In the genomic region with DNA sequence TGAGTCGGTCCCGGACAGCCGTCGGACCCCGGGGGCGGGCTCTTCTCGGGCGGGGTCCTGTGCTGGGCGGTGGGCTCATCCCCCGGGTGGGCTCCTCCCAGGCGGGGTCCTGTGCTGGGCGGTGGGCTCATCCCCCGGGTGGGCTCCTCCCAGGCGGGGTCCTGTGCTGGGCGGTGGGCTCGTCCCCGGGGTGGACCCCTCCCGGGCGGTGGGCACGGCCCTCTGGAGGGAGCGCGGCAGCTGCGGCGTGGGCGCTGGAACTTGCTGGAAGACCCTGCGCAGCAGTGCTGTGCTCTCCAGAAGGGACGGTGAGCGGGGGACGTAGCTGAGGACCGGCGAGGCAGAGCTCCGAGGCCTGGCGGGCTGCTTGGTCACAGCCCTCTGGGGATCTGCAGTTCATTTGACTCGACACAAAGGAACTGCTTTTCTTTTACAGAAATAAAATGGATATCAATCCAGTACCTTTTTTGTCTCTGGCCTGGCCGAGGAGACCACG, we compare ENCODE assay signal across 8 cellular contexts. TPM values are rescaled to one million over a fixed set of nuclear protein-coding genes. Genes with fewer than 3 reads are reported as not detected.
DNase-seq lines count a peak whose midpoint lies in the region; ATAC-seq and TF ChIP-seq lines count a peak whose summit lies in the region.

No MANE protein-coding gene starts in this region.

- H3K4me3 ChIP-seq in WI38 (ENCODE audit: low read depth, low read length), result peak overlapping the region; percentile 84
- peak overlapping the region; percentile 66 to 96 (median 87) for H3K4me3 ChIP-seq in heart right ventricle

- H3K27me3 ChIP-seq in heart right ventricle, result peaks cover 0 to 31% (median 0%) of the 10 kb centered on the region in 7 donors

- peaks cover 0 to 24% (median 18%) of the 10 kb centered on the region in 9 donors for H3K4me1 ChIP-seq in heart right ventricle

- intact Hi-C loops in heart right ventricle (cut with DNase I), result loop anchor here in 3 of 10 donors (1.0 to 10.0 kb wide), 5 partner anchors 51 to 185 kb away; a partner anchor contains a TSS
- intact Hi-C loops in posterior cingulate gyrus (cut with DNase I), result loop anchor here (2.0 kb wide), 1 partner anchor 51 kb away; no protein-coding TSS in a partner anchor

- TF ChIP-seq CTCF in WI38 (IDR thresholded peaks at IDR 0.05; ENCODE audit: low read depth, low read length) (no peak), heart right ventricle (IDR thresholded peaks at IDR 0.05) (no peak)

- peak overlapping the region; percentile 70 to 92 (median 86) for H3K27ac ChIP-seq in heart right ventricle

- WGBS in heart right ventricle, 2 donors, result 2 to 4% methylated on average over 28 to 36 of the region's 36 CpGs

- ATAC-seq in heart right ventricle (peak; percentile 67 to 83 (median 74)), HG03135 (IDR thresholded peaks at IDR 0.05; ENCODE audit: unreplicated experiment) (no peak), GM19395 (IDR thresholded peaks at IDR 0.05; ENCODE audit: unreplicated experiment) (no peak), GM19324 (IDR thresholded peaks at IDR 0.05; ENCODE audit: low FRiP score, unreplicated experiment) (no peak)

- H3K9me3 ChIP-seq in heart right ventricle, result no peaks in the 10 kb centered on the region

- DNase-seq in NCI-H2227 (lab: John Stamatoyannopoulos, UW; ENCODE audit: unreplicated experiment), result peak; percentile 11
- DNase-seq in NCI-H2227 treated with DMSO at 0.1 percent for 48 hours (lab: John Stamatoyannopoulos, UW), result no peak
- DNase-seq in heart right ventricle, result peak; percentile 37 to 51
- DNase-seq in posterior cingulate gyrus, result peak in 6 of 10 donors; percentile 47 to 94 (median 66)

- no peaks in the 10 kb centered on the region for H3K36me3 ChIP-seq in heart right ventricle

RNA-seq across cellular contexts. Expression of a gene that starts 0.6 kb away (rescaled TPM):
- 10 to 100 TPM; 20.4 to 55.4 (median 34.9) TPM for total RNA-seq in heart right ventricle
- 10 to 100 TPM; 12.7 to 14.2 TPM for polyA plus RNA-seq in heart right ventricle

Comparison
In these comparisons a context has a peak if more than half of its experiments do, and no peak if none do; other contexts are left out.
1. ATAC-seq: peak in heart right ventricle (8 of 8); none in HG03135 (single experiment), GM19395 (single experiment) and GM19324 (single experiment).